In the genomic region with DNA sequence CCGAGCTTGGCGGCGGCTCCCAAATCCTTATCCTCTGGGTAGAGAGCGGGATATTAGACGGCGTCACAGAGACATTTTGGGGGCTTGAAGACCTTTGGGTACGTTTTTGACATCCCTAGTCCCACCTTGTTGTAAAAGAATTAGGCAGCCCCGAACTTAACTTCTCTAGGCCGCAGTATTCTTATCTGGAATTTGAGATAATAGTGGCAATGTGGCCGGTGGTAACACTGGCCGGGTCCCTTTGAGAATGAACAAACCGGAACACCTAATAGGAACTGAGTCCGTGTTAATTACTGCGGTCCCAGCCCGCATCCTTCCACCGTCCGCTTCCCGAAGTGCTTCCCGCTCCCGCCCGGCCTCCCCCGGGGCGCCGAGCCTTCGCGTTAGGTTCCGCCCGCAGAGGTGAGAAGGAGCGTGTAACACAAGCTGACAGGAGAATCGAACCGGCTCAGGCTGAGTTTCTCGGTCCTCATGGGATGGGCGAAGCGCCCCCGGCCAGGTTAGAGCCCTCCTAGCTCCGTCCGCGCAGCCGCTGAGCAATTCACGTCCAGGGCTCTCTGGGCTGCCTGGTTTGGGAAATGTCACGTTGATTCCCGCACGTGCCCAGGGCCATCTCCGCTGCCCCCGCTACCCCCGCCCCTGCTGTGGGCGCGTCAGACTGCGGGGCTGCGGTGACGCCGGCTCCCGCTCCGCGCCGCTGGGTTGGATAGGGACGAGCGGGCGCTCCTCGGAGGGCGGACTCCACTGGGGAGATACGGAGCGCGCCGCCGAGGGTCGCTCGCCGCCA, we compare ENCODE assay signal across 8 cellular contexts. TPM values are rescaled to one million over a fixed set of nuclear protein-coding genes. Genes with fewer than 3 reads are reported as not detected.
DNase-seq lines count a peak whose midpoint lies in the region; ATAC-seq, FAIRE-seq and TF ChIP-seq lines count a peak whose summit lies in the region.

No MANE protein-coding gene starts in this region.

- peaks cover 4 to 10% (median 7%) of the 10 kb centered on the region in 3 donors for H3K4me1 Mint-ChIP-seq in IgD-negative memory B cell
- H3K4me1 Mint-ChIP-seq in central memory CD8-positive, alpha-beta T cell: peaks cover 5% of the 10 kb centered on the region
- H3K4me1 Mint-ChIP-seq in stimulated activated naive CD8-positive, alpha-beta T cell treated with anti-CD3 and anti-CD28 coated beads, Interleukin-15, amount 100 ng/mL, for 72 hours: peaks cover 25% of the 10 kb centered on the region

- FAIRE-seq in kidney (lab: Jason Lieb, UNC): no peak

- H3K27ac Mint-ChIP-seq in IgD-negative memory B cell: no peak overlapping the region
- H3K27ac Mint-ChIP-seq in central memory CD8-positive, alpha-beta T cell (ENCODE audit: low read depth): no peak overlapping the region
- no peak overlapping the region for H3K27ac Mint-ChIP-seq in stimulated activated naive CD8-positive, alpha-beta T cell treated with anti-CD3 and anti-CD28 coated beads, Interleukin-15, amount 100 ng/mL, for 72 hours

- no peak for ATAC-seq in central memory CD8-positive, alpha-beta T cell (replicated peaks; ENCODE audit: extremely low read depth, poor library complexity, severe bottlenecking)
- no peak for ATAC-seq in stimulated activated naive CD8-positive, alpha-beta T cell treated with anti-CD3 and anti-CD28 coated beads, Interleukin-15, amount 100 ng/mL, for 72 hours
- ATAC-seq in GM21576 (IDR thresholded peaks at IDR 0.05; ENCODE audit: unreplicated experiment): no peak

- peak overlapping the region in 1 of 2 donors; percentile 46 for H3K4me3 ChIP-seq in kidney (ENCODE audit: low read length in 2 of 2)

- peaks cover 30% of the 10 kb centered on the region for H3K27me3 Mint-ChIP-seq in IgD-negative memory B cell
- peaks cover 69% of the 10 kb centered on the region for H3K27me3 Mint-ChIP-seq in central memory CD8-positive, alpha-beta T cell
- H3K27me3 Mint-ChIP-seq in stimulated activated naive CD8-positive, alpha-beta T cell treated with anti-CD3 and anti-CD28 coated beads, Interleukin-15, amount 100 ng/mL, for 72 hours: peaks cover 53% of the 10 kb centered on the region

- peaks cover 5 to 7% of the 10 kb centered on the region in 2 donors for H3K4me1 ChIP-seq in kidney (ENCODE audit: control insufficient read depth in 1 of 2, insufficient read depth in 1 of 2, low read depth in 1 of 2, low read length in 2 of 2)

- H3K9me3 Mint-ChIP-seq in IgD-negative memory B cell: peaks cover 0 to 3% (median 0%) of the 10 kb centered on the region in 3 donors
- no peaks in the 10 kb centered on the region for H3K9me3 Mint-ChIP-seq in central memory CD8-positive, alpha-beta T cell
- no peaks in the 10 kb centered on the region for H3K9me3 Mint-ChIP-seq in stimulated activated naive CD8-positive, alpha-beta T cell treated with anti-CD3 and anti-CD28 coated beads, Interleukin-15, amount 100 ng/mL, for 72 hours

- no peaks in the 10 kb centered on the region for H3K36me3 ChIP-seq in kidney (ENCODE audit: control insufficient read depth in 1 of 2, insufficient read depth in 2 of 2, low read length in 2 of 2)

- DNase-seq in central memory CD8-positive, alpha-beta T cell (ENCODE audit: low spot score in 2 of 2): no peak
- DNase-seq in kidney: peak; percentile 78
- no peak for DNase-seq in stimulated activated naive CD8-positive, alpha-beta T cell treated with anti-CD3 and anti-CD28 coated beads, Interleukin-15, amount 100 ng/mL, for 72 hours
- no peak for DNase-seq in SIG-M5 treated with dmso at 0.1 percent for 504 hours (lab: John Stamatoyannopoulos, UW; ENCODE audit: unreplicated experiment)
- DNase-seq in kidney tubule cell (ENCODE audit: low spot score): no peak
- DNase-seq in SIG-M5 (lab: John Stamatoyannopoulos, UW): no peak

- H3K36me3 Mint-ChIP-seq in IgD-negative memory B cell: peaks cover 5% of the 10 kb centered on the region
- H3K36me3 Mint-ChIP-seq in central memory CD8-positive, alpha-beta T cell (ENCODE audit: insufficient read depth): no peaks in the 10 kb centered on the region

- no peak overlapping the region for H3K27ac ChIP-seq in kidney (ENCODE audit: low read depth in 2 of 2, low read length in 2 of 2)

- H3K9me3 ChIP-seq in kidney (ENCODE audit: control insufficient read depth in 1 of 2, low read length in 2 of 2): no peaks in the 10 kb centered on the region

- intact Hi-C loops in kidney (cut with DNase I): no loop called here

- H3K4me3 Mint-ChIP-seq in IgD-negative memory B cell: peak overlapping the region; percentile 64 to 84 (median 75)
- H3K4me3 Mint-ChIP-seq in central memory CD8-positive, alpha-beta T cell: peak overlapping the region; percentile 13
- H3K4me3 Mint-ChIP-seq in stimulated activated naive CD8-positive, alpha-beta T cell treated with anti-CD3 and anti-CD28 coated beads, Interleukin-15, amount 100 ng/mL, for 72 hours: peak overlapping the region; percentile 11 to 70

- peak overlapping the region in 1 of 2 donors; percentile 7 for H3K9ac ChIP-seq in kidney (ENCODE audit: low read length in 2 of 2)

- no peak for TF ChIP-seq CTCF in kidney (IDR thresholded peaks at IDR 0.05; ENCODE audit: borderline replicate concordance, extremely low read depth, insufficient read depth)

RNA-seq across cellular contexts. Expression of gene CLDN11, which starts 0.8 kb away (rescaled TPM):
- not detected for polyA plus RNA-seq in IgD-negative memory B cell
- total RNA-seq in kidney: 2.4 TPM
- 1.6 TPM for polyA plus RNA-seq in kidney (ENCODE audit: insufficient read depth, low read depth, low replicate concordance)

Comparison
In these comparisons a context has a peak if more than half of its experiments do, and no peak if none do; other contexts are left out.
1. H3K4me3 Mint-ChIP-seq: peak in every context shown above with its lines; median percentile 75 in IgD-negative memory B cell; 40 in stimulated activated naive CD8-positive, alpha-beta T cell treated with anti-CD3 and anti-CD28 coated beads, Interleukin-15, amount 100 ng/mL, for 72 hours; 13 in central memory CD8-positive, alpha-beta T cell.